Comparison of ENCODE assay signal across 12 cellular contexts in the genomic region with DNA sequence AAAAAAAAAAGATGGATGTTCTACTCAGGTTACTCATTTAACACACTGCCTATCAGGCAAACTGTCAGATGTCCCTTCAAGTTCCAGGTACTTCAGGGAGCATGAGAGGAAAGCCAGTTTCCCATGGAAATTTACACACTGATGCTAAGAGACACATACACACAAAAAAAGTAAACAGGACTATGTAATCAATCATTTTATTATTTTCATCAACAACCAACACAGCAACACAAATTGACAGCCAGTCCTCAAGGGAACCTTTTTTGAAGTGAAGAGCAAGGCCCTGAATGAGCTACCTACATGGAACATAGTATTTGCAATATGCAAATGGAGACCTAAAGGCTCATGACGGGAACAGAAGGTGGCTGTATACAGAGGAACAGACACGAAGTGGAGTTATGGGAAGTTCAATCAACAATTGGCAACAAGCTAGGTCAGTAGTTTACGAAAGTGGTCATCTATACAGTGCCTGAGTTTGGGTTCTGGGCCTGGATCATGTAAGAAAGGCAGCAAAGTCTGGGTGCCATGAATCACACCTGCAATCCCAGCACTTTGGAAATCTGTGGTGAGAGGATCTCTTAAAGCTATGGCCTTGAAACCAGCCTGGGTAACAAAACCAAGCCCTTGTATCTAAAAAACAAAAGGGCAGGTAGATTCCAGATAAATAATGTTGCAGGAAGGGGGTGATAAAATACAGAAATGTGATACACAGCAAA. TPM values are rescaled to one million over a fixed set of nuclear protein-coding genes. Genes with fewer than 3 reads are reported as not detected.
DNase-seq lines count a peak whose midpoint lies in the region; ATAC-seq, FAIRE-seq and TF ChIP-seq lines count a peak whose summit lies in the region.
"Had no signal": no experiment of that assay in that cellular context is flagged by ENCODE, and none has a peak within 500 bp of the region (broad histone marks: within the 10 kb centered on the region; RNA-seq: fewer than 3 reads in every experiment).

No MANE protein-coding gene starts in this region.

- CTCF ChIA-PET in A673 (lab: Charles Lee): no interaction called here
- CTCF ChIA-PET in H1 (lab: Charles Lee; ENCODE audit: partially characterized antibody): interaction anchor here (0.6 to 3.6 kb wide), 4 partner anchors 10 to 65 kb away, joined by 3 to 9 read pairs (median 3); a partner anchor contains a TSS

- no peak overlapping the region for H4K5ac ChIP-seq in H1 (ENCODE audit: insufficient read length, low read depth, low read length)

- no peak for TF ChIP-seq EP300 in H1 (IDR thresholded peaks at IDR 0.05; ENCODE audit: borderline replicate concordance in 1 of 2, low read depth in 2 of 2, low read length in 2 of 2)

- peaks cover 42% of the 10 kb centered on the region for H3K36me3 ChIP-seq in A673 (ENCODE audit: insufficient read depth, low read length, poor library complexity, severe bottlenecking)
- H3K36me3 ChIP-seq in DND-41 (ENCODE audit: insufficient read depth, low read length): peaks cover 43% of the 10 kb centered on the region
- H3K36me3 ChIP-seq in H1 (ENCODE audit: control insufficient read depth in 2 of 4, insufficient read depth in 4 of 4, low read length in 3 of 4): peaks cover 32 to 40% (median 37%) of the 10 kb centered on the region in 4 experiments
- H3K36me3 ChIP-seq in vagina: peaks cover 0 to 21% of the 10 kb centered on the region in 2 donors

- peaks cover 10% of the 10 kb centered on the region; the same call in 1 of the 2 replicates for H3K23me2 ChIP-seq in H1 (ENCODE audit: low read depth, low read length)

- H3K4ac ChIP-seq in H1 (replicated peaks; ENCODE audit: insufficient read length, low read depth, low read length): no peak overlapping the region

- H3K27me3 ChIP-seq in A673 (replicated peaks; ENCODE audit: insufficient read depth, low read depth, low read length, poor library complexity): no peaks in the 10 kb centered on the region
- H3K27me3 ChIP-seq in DND-41 (ENCODE audit: insufficient read depth, low read length, poor library complexity): no peaks in the 10 kb centered on the region
- no peaks in the 10 kb centered on the region for H3K27me3 ChIP-seq in H1 (replicated peaks in 1 of 4; ENCODE audit: control insufficient read depth in 3 of 4, extremely low read depth in 1 of 4, insufficient read depth in 3 of 4, low read length in 3 of 4)
- H3K27me3 ChIP-seq in vagina: no peaks in the 10 kb centered on the region
- H3K27me3 ChIP-seq: upper lobe of left lung had no signal

- H3K4me3 ChIP-seq in A673 (ENCODE audit: low read depth, low read length, poor library complexity, severe bottlenecking) (peak overlapping the region; percentile 70), DND-41 (ENCODE audit: low read depth in 1 of 2, low read length in 2 of 2) (no peak overlapping the region), H1 (ENCODE audit: extremely low read depth in 1 of 4, insufficient read depth in 2 of 4, low read depth in 3 of 4, low read length in 4 of 4) (peak overlapping the region in 2 of 4 experiments; percentile 9 to 94; a peak in 3 of 8 replicates), vagina (no peak overlapping the region)
- H3K4me3 ChIP-seq: upper lobe of left lung had no signal

- H2BK5ac ChIP-seq in H1 (ENCODE audit: low read depth, low read length): no peak overlapping the region

- H2AK5ac ChIP-seq in H1 (ENCODE audit: low read depth, low read length): no peak overlapping the region

- H2BK15ac ChIP-seq in H1 (ENCODE audit: low read length): no peak overlapping the region

- intact Hi-C loops in A673 (cut with micrococcal nuclease; ENCODE audit: unreplicated experiment) (loop anchor here (10.0 kb wide), 1 partner anchor 257 kb away; a partner anchor contains a TSS), vagina (cut with DNase I) (no loop called here)

- ATAC-seq in DND-41 (ENCODE audit: insufficient read depth, low read depth) (no peak), GM18498 (IDR thresholded peaks at IDR 0.05; ENCODE audit: unreplicated experiment) (no peak), HG03025 (IDR thresholded peaks at IDR 0.05; ENCODE audit: low FRiP score, unreplicated experiment) (no peak)

- POLR2A ChIA-PET in A673 (lab: Charles Lee; ENCODE audit: low non-redundant PET) (interaction anchor here (1.1 to 2.0 kb wide), 2 partner anchors 11 to 30 kb away, joined by 3 to 9 read pairs; no protein-coding TSS in a partner anchor), H1 (lab: Charles Lee; ENCODE audit: partially characterized antibody) (interaction anchor here (0.6 to 20.0 kb wide), 32 partner anchors 9 to 1941 kb away, joined by 3 to 2104 read pairs (median 5); a partner anchor contains a TSS)

- H3K4me1 ChIP-seq in A673 (ENCODE audit: insufficient read depth, low read length, poor library complexity, severe bottlenecking): peaks cover 8% of the 10 kb centered on the region
- H3K4me1 ChIP-seq in DND-41 (ENCODE audit: insufficient read depth, low read length): peaks cover 28% of the 10 kb centered on the region
- H3K4me1 ChIP-seq in H1 (replicated peaks in 1 of 4; ENCODE audit: control insufficient read depth in 3 of 4, insufficient read depth in 4 of 4, low read length in 3 of 4): peaks cover 2 to 6% (median 4%) of the 10 kb centered on the region in 4 experiments; a peak in 4 of 7 replicates
- H3K4me1 ChIP-seq in vagina: peaks cover 29% of the 10 kb centered on the region

- no TSS peak for BruUV-seq in A673 (replicated peaks; lab: Mats Ljungman, UMichigan)

- peaks cover 40% of the 10 kb centered on the region for H4K20me1 ChIP-seq in DND-41 (ENCODE audit: insufficient read depth, low read length)
- peaks cover 4 to 28% of the 10 kb centered on the region in 2 experiments for H4K20me1 ChIP-seq in H1 (replicated peaks in 1 of 2; ENCODE audit: control insufficient read depth in 1 of 2, insufficient read depth in 2 of 2, low read length in 2 of 2)

- no peak overlapping the region for H3K23ac ChIP-seq in H1 (ENCODE audit: insufficient read length)

- peak overlapping the region; percentile 62; the same call in 1 of the 2 replicates for H3K4me2 ChIP-seq in DND-41 (ENCODE audit: insufficient read depth, low read length)
- H3K4me2 ChIP-seq in H1 (ENCODE audit: insufficient read depth in 1 of 2, low read depth in 2 of 2, low read length in 2 of 2): peak overlapping the region in 1 of 2 experiments; percentile 84; a peak in 2 of 4 replicates

- H3K14ac ChIP-seq in H1 (ENCODE audit: insufficient read length): no peak overlapping the region

- H3K79me2 ChIP-seq in DND-41 (ENCODE audit: insufficient read depth, low read length) (peaks cover 45% of the 10 kb centered on the region), H1 (ENCODE audit: control insufficient read depth in 1 of 2, insufficient read depth in 2 of 2, low read length in 2 of 2) (peaks cover 34 to 45% of the 10 kb centered on the region in 2 experiments)

- H2BK120ac ChIP-seq in H1 (replicated peaks; ENCODE audit: low read depth, low read length): no peak overlapping the region

- no peak overlapping the region for H3K18ac ChIP-seq in H1 (ENCODE audit: extremely low read depth, low read length)

- no peaks in the 10 kb centered on the region for H3K9me3 ChIP-seq in A673 (ENCODE audit: low read depth, low read length, poor library complexity, severe bottlenecking)
- H3K9me3 ChIP-seq in DND-41 (ENCODE audit: insufficient read depth, low read length, severe bottlenecking): no peaks in the 10 kb centered on the region
- no peaks in the 10 kb centered on the region for H3K9me3 ChIP-seq in H1 (ENCODE audit: insufficient read depth in 2 of 2, low read depth in 1 of 2, low read length in 1 of 2)
- H3K9me3 ChIP-seq in vagina: no peaks in the 10 kb centered on the region
- H3K9me3 ChIP-seq: upper lobe of left lung had no signal

- H2BK20ac ChIP-seq in H1 (ENCODE audit: low read length): no peak overlapping the region

- no peak for FAIRE-seq in H1 (lab: Jason Lieb, UNC)

- no peak overlapping the region for H4K8ac ChIP-seq in H1 (ENCODE audit: extremely low read depth, insufficient read depth, low read length)

- 77% methylated on average over 3 of the region's 3 CpGs; no CpG with 5 or more reads in 1 of the 2 experiments for WGBS in H1 (ENCODE audit: extremely low coverage in 1 of 2, insufficient coverage in 1 of 2, insufficient read length in 1 of 2, insufficient replicate concordance in 2 of 2, low coverage in 1 of 2, low lambda C conversion rate in 2 of 2, missing lambda C conversion rate in 1 of 2), 2 experiments

- TF ChIP-seq CTCF in A673 (conservative IDR thresholded peaks at IDR 0.05; ENCODE audit: low read depth, low read length): no peak
- TF ChIP-seq CTCF in DND-41 (IDR thresholded peaks at IDR 0.05; ENCODE audit: borderline replicate concordance, extremely low read depth, low read length, poor library complexity, severe bottlenecking): no peak
- no peak for TF ChIP-seq CTCF in H1 (IDR thresholded peaks at IDR 0.05; ENCODE audit: control extremely low read depth in 1 of 3, insufficient read depth in 1 of 3, low read depth in 1 of 3, low read length in 3 of 3)
- no peak for TF ChIP-seq CTCF in vagina (IDR thresholded peaks at IDR 0.05)

- peaks cover 5% of the 10 kb centered on the region; the same call in 1 of the 2 replicates for H3K79me1 ChIP-seq in H1 (ENCODE audit: low read depth, low read length)

- no peak overlapping the region for H4K91ac ChIP-seq in H1 (replicated peaks; ENCODE audit: insufficient read length, low read length)

- no peak for TF ChIP-seq RAD21 in H1 (IDR thresholded peaks at IDR 0.05 in 1 of 2, conservative IDR thresholded peaks at IDR 0.05 in 1 of 2; ENCODE audit: low read depth in 2 of 2, low read length in 2 of 2)

- TF ChIP-seq POLR2A in H1 (IDR thresholded peaks at IDR 0.05; ENCODE audit: control extremely low read depth in 1 of 2, low read depth in 2 of 2, low read length in 2 of 2): peak; percentile 60 to 81
- no peak for TF ChIP-seq POLR2A in vagina (IDR thresholded peaks at IDR 0.05)

- no peak overlapping the region for H2BK12ac ChIP-seq in H1 (ENCODE audit: low read depth, low read length)

- H2AFZ ChIP-seq in DND-41 (ENCODE audit: low read depth, low read length) (no peak overlapping the region), H1 (ENCODE audit: low read length) (no peak overlapping the region)

- H3K27ac ChIP-seq in A673 (ENCODE audit: low read depth, low read length, poor library complexity, severe bottlenecking): peak overlapping the region; percentile 9
- no peak overlapping the region for H3K27ac ChIP-seq in DND-41 (ENCODE audit: low read length)
- H3K27ac ChIP-seq in H1 (ENCODE audit: low read depth, low read length): peak overlapping the region; percentile 17; the same call in 1 of the 2 replicates
- no peak overlapping the region for H3K27ac ChIP-seq in vagina
- H3K27ac ChIP-seq: upper lobe of left lung had no signal

- H3K9ac ChIP-seq in DND-41 (ENCODE audit: low read depth, low read length): no peak overlapping the region; the same call in 1 of the 2 replicates
- peak overlapping the region in 2 of 4 experiments; percentile 5 to 43; a peak in 3 of 7 replicates for H3K9ac ChIP-seq in H1 (replicated peaks in 1 of 4; ENCODE audit: extremely low read depth in 1 of 4, low read depth in 3 of 4, low read length in 3 of 4)

- H3K56ac ChIP-seq in H1 (replicated peaks; ENCODE audit: insufficient read length, low read depth, low read length): no peak overlapping the region

- no peak for DNase-seq in A673 (ENCODE audit: low spot score)
- no peak for DNase-seq in DND-41
- peak; percentile 34 for DNase-seq in OCI-M1 (lab: John Stamatoyannopoulos, UW)
- DNase-seq in H1 (ENCODE audit: low read depth in 1 of 2, low spot score in 2 of 2): no peak
- no peak for DNase-seq in activated gamma-delta T cell treated with Interleukin-2 at 50 U/mL for 16 hours
- no peak for DNase-seq in vagina (ENCODE audit: extremely low spot score in 2 of 2)
- DNase-seq: aorta, NCI-H2081, T1000, upper lobe of left lung had no signal

RNA-seq across cellular contexts. Expression of a gene that starts 12.6 kb away (rescaled TPM):
- total RNA-seq in A673 (2021): 147 and 155 TPM in 2 replicates
- 97.0 and 101 TPM in 2 replicates for total RNA-seq in H1 (2021; fragmentation: NEBNext Ultra II Directional; extraction: Animal tissue kit (Norgen Biotek cat#: 25700))
- 93.6 and 116 TPM in 2 replicates for polyA plus RNA-seq in H1 (2011; rRNA removed)
- 135 TPM for polyA plus RNA-seq in H1 (2011; cell fraction: cytosol; rRNA removed)
- 190 TPM for polyA plus RNA-seq in H1 (2011; cell fraction: nucleus; rRNA removed)
- 95.4 to 119 TPM (median 109 TPM) in 4 replicates for polyA plus RNA-seq in H1 (2012, experiment 1 of 2)
- polyA plus RNA-seq in H1 (2012, experiment 2 of 2): 101 TPM
- polyA plus RNA-seq in H1 (2013, experiment 1 of 2): 67.2 TPM
- polyA plus RNA-seq in H1 (2013, experiment 2 of 2): 61.7 TPM
- 66.3 and 69.1 TPM in 2 replicates for polyA minus RNA-seq in H1 (2011; rRNA and poly(A)+ RNA removed)
- polyA minus RNA-seq in H1 (2011; cell fraction: cytosol; rRNA and poly(A)+ RNA removed): 45.6 TPM
- polyA minus RNA-seq in H1 (2011; cell fraction: nucleus; rRNA and poly(A)+ RNA removed): 387 TPM
- 51.8 TPM for total RNA-seq in vagina

RNA-seq across cellular contexts. Expression of a gene that starts 19.3 kb away (rescaled TPM):
- total RNA-seq in A673 (2021) (0.77 TPM in 1 of 2 replicates, not detected in the other), vagina (not detected)
- 1.2 TPM in 1 of 2 replicates, not detected in the other for total RNA-seq in H1 (2021; fragmentation: NEBNext Ultra II Directional; extraction: Animal tissue kit (Norgen Biotek cat#: 25700))
- polyA plus RNA-seq in H1 (2011; rRNA removed): not detected in 2 replicates
- polyA plus RNA-seq in H1 (2011; cell fraction: cytosol; rRNA removed): not detected
- not detected for polyA plus RNA-seq in H1 (2011; cell fraction: nucleus; rRNA removed)
- 0.92 to 1.3 TPM (median 1.1 TPM) in 3 of 4 replicates, not detected in the other for polyA plus RNA-seq in H1 (2012, experiment 1 of 2)
- not detected for polyA plus RNA-seq in H1 (2012, experiment 2 of 2)
- not detected for polyA plus RNA-seq in H1 (2013, experiment 1 of 2)
- polyA plus RNA-seq in H1 (2013, experiment 2 of 2): not detected
- not detected in 2 replicates for polyA minus RNA-seq in H1 (2011; rRNA and poly(A)+ RNA removed)
- polyA minus RNA-seq in H1 (2011; cell fraction: cytosol; rRNA and poly(A)+ RNA removed): not detected
- polyA minus RNA-seq in H1 (2011; cell fraction: nucleus; rRNA and poly(A)+ RNA removed): 1.8 TPM
- total RNA-seq: aorta, upper lobe of left lung had no signal

RNA-seq across cellular contexts. Expression of a gene that starts 20.1 kb away (rescaled TPM):
- total RNA-seq in A673 (2021) (29.2 and 38.1 TPM in 2 replicates), vagina (35.6 TPM)
- total RNA-seq in H1 (2021; fragmentation: NEBNext Ultra II Directional; extraction: Animal tissue kit (Norgen Biotek cat#: 25700)): 24.2 and 25.3 TPM in 2 replicates
- polyA plus RNA-seq in H1 (2011; rRNA removed): 23.4 and 28.5 TPM in 2 replicates
- 25.1 TPM for polyA plus RNA-seq in H1 (2011; cell fraction: cytosol; rRNA removed)
- polyA plus RNA-seq in H1 (2011; cell fraction: nucleus; rRNA removed): 24.0 TPM
- polyA plus RNA-seq in H1 (2012, experiment 1 of 2): 25.6 to 34.1 TPM (median 29.2 TPM) in 4 replicates
- 28.3 TPM for polyA plus RNA-seq in H1 (2012, experiment 2 of 2)
- polyA plus RNA-seq in H1 (2013, experiment 1 of 2): 15.6 TPM
- polyA plus RNA-seq in H1 (2013, experiment 2 of 2): 15.0 TPM
- polyA minus RNA-seq in H1 (2011; rRNA and poly(A)+ RNA removed): 34.6 and 35.5 TPM in 2 replicates
- 13.8 TPM for polyA minus RNA-seq in H1 (2011; cell fraction: cytosol; rRNA and poly(A)+ RNA removed)
- 15.9 TPM for polyA minus RNA-seq in H1 (2011; cell fraction: nucleus; rRNA and poly(A)+ RNA removed)

RNA-seq across cellular contexts. Expression of a gene that starts 28.7 kb away (rescaled TPM):
- total RNA-seq in A673 (2021) (480 and 511 TPM in 2 replicates), vagina (169 TPM)
- 393 and 410 TPM in 2 replicates for total RNA-seq in H1 (2021; fragmentation: NEBNext Ultra II Directional; extraction: Animal tissue kit (Norgen Biotek cat#: 25700))
- 435 and 574 TPM in 2 replicates for polyA plus RNA-seq in H1 (2011; rRNA removed)
- polyA plus RNA-seq in H1 (2011; cell fraction: cytosol; rRNA removed): 408 TPM
- polyA plus RNA-seq in H1 (2011; cell fraction: nucleus; rRNA removed): 721 TPM
- 317 to 394 TPM (median 319 TPM) in 4 replicates for polyA plus RNA-seq in H1 (2012, experiment 1 of 2)
- 437 TPM for polyA plus RNA-seq in H1 (2012, experiment 2 of 2)
- 405 TPM for polyA plus RNA-seq in H1 (2013, experiment 1 of 2)
- 379 TPM for polyA plus RNA-seq in H1 (2013, experiment 2 of 2)
- 281 and 291 TPM in 2 replicates for polyA minus RNA-seq in H1 (2011; rRNA and poly(A)+ RNA removed)
- 357 TPM for polyA minus RNA-seq in H1 (2011; cell fraction: cytosol; rRNA and poly(A)+ RNA removed)
- 226 TPM for polyA minus RNA-seq in H1 (2011; cell fraction: nucleus; rRNA and poly(A)+ RNA removed)

RNA-seq across cellular contexts. Expression of a gene that starts 46.7 kb away (rescaled TPM):
- 78.8 and 82.0 TPM in 2 replicates for total RNA-seq in A673 (2021)
- total RNA-seq in H1 (2021; fragmentation: NEBNext Ultra II Directional; extraction: Animal tissue kit (Norgen Biotek cat#: 25700)): 44.8 and 49.8 TPM in 2 replicates
- 48.1 and 63.6 TPM in 2 replicates for polyA plus RNA-seq in H1 (2011; rRNA removed)
- 27.3 TPM for polyA plus RNA-seq in H1 (2011; cell fraction: cytosol; rRNA removed)
- 129 TPM for polyA plus RNA-seq in H1 (2011; cell fraction: nucleus; rRNA removed)
- polyA plus RNA-seq in H1 (2012, experiment 1 of 2): 51.2 to 60.5 TPM (median 56.5 TPM) in 4 replicates
- polyA plus RNA-seq in H1 (2012, experiment 2 of 2): 34.5 TPM
- 38.0 TPM for polyA plus RNA-seq in H1 (2013, experiment 1 of 2)
- polyA plus RNA-seq in H1 (2013, experiment 2 of 2): 35.0 TPM
- polyA minus RNA-seq in H1 (2011; rRNA and poly(A)+ RNA removed): 31.5 and 31.8 TPM in 2 replicates
- 20.5 TPM for polyA minus RNA-seq in H1 (2011; cell fraction: cytosol; rRNA and poly(A)+ RNA removed)
- 20.0 TPM for polyA minus RNA-seq in H1 (2011; cell fraction: nucleus; rRNA and poly(A)+ RNA removed)
- total RNA-seq in vagina: 64.1 TPM

Comparison
In these comparisons a context has a peak if more than half of its experiments do, and no peak if none do; other contexts are left out.
1. H3K27ac ChIP-seq: peak in A673 (single experiment) and H1 (single experiment); none in DND-41 (single experiment) and vagina (single experiment).
2. POLR2A ChIP-seq: peak in H1 (2 of 2); none in vagina (0 of 2).